In the genomic region with DNA sequence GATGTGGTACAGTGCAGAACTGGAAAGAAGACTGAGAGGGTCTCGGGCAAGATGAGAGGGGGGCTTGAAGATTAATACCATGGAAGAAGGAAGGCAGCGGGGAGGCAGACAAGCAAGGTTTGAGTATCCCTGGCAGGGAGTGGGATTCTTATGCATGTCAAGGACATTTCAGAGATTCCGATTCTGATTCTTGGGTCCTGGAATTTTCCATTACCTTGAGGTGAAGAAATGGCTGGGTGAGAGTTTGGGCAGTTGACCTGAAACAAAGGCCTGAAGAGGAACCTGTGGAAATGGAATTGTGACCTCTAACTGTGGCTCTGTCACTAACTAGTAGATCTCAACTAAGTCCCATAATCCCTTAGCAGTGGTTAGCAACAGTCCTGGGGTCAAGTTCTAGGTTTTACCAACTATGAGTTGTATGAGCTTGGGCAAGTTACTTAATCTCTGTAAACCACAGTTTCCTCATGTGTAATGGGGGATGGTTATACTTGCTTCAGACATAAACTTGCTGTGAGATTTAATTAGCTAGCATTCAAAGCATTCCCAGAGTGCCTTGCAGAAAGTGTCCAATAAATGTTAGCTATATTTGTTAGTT, we compare ENCODE assay signal across 1 cellular context.
A peak's percentile ranks its signal among the peaks of the same experiment; 100 is the strongest.
TF ChIP-seq lines count a peak whose summit lies in the region.

No MANE protein-coding gene starts in this region.

TF ChIP-seq in H1, 55 proteins besides CTCF, POLR2A, EP300 and RAD21:
- TF ChIP-seq TEAD4 (IDR thresholded peaks at IDR 0.05; ENCODE audit: low read depth, low read length): peak; percentile 41; the same call in 1 of the 2 replicates
- no peak for TF ChIP-seq CHD2 (IDR thresholded peaks at IDR 0.05; ENCODE audit: low read length)
TF ChIP-seq in H1: peak in this region for 1.
